In the genomic region with DNA sequence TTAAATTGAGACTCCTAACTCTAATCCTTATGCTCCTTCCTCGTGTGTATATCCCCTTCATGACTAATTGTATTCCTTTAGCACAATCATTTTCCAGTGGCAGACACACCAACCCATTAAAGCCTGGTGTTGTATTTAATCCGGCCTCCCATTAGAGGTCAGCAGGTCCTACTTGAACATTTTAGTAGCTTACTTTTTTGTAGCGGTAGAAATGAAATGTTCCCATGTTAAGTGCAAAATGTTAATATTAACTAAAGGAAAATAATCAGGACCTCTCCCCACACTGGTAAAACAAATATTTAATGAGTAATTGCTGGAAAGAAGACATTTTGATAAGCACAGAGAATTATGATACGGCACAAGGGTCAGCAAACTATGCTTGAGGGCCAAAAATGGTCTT, we compare ENCODE assay signal across 19 cellular contexts. TPM values are rescaled to one million over a fixed set of nuclear protein-coding genes. Genes with fewer than 3 reads are reported as not detected.
DNase-seq lines count a peak whose midpoint lies in the region; ATAC-seq and TF ChIP-seq lines count a peak whose summit lies in the region.
"Had no signal": no experiment of that assay in that cellular context is flagged by ENCODE, and none has a peak within 500 bp of the region (broad histone marks: within the 10 kb centered on the region; RNA-seq: fewer than 3 reads in every experiment).

No MANE protein-coding gene starts in this region.

- H3K4me3 ChIP-seq in coronary artery (peak overlapping the region; percentile 93), neural cell (ENCODE audit: low read length) (peak overlapping the region; percentile 87), colonic mucosa (no peak overlapping the region)
- H3K4me3 ChIP-seq in CD4-positive, alpha-beta memory T cell (ENCODE audit: low read length in 2 of 2) = no peak overlapping the region
- H3K4me3 ChIP-seq: vagina had no signal

- no peak overlapping the region for H3K27ac ChIP-seq in coronary artery
- no peak overlapping the region for H3K27ac ChIP-seq in neural cell (ENCODE audit: low read length)
- no peak overlapping the region for H3K27ac ChIP-seq in CD4-positive, alpha-beta memory T cell (ENCODE audit: low read depth, low read length)
- no peak overlapping the region for H3K27ac ChIP-seq in colonic mucosa
- H3K27ac ChIP-seq: foreskin keratinocyte, lower lobe of right lung, vagina, WERI-Rb-1 had no signal

- H3K27me3 Mint-ChIP-seq in CD4-positive, alpha-beta memory T cell = no peaks in the 10 kb centered on the region
- H3K27me3 Mint-ChIP-seq: B cell had no signal

- TF ChIP-seq RAD21 in neural cell (conservative IDR thresholded peaks at IDR 0.05) = no peak

- no peaks in the 10 kb centered on the region for H3K27me3 ChIP-seq in neural cell (ENCODE audit: insufficient read depth, low read depth, low read length)
- H3K27me3 ChIP-seq in CD4-positive, alpha-beta memory T cell (ENCODE audit: insufficient read depth, low read length) = no peaks in the 10 kb centered on the region
- no peaks in the 10 kb centered on the region for H3K27me3 ChIP-seq in colonic mucosa
- H3K27me3 ChIP-seq: foreskin keratinocyte, vagina had no signal

- TF ChIP-seq EP300 in neural cell (conservative IDR thresholded peaks at IDR 0.05; ENCODE audit: poor library complexity, severe bottlenecking) = no peak

- POLR2A ChIA-PET in CD4-positive, alpha-beta memory T cell (lab: Charles Lee; ENCODE audit: partially characterized antibody) = no interaction called here

- peaks cover 55% of the 10 kb centered on the region for H3K4me1 ChIP-seq in CD4-positive, alpha-beta memory T cell (ENCODE audit: insufficient read depth, low read length)
- H3K4me1 ChIP-seq in colonic mucosa = peaks cover 2% of the 10 kb centered on the region

- no peaks in the 10 kb centered on the region for H4K20me1 ChIP-seq in neural cell (ENCODE audit: insufficient read depth)

- peaks cover 25% of the 10 kb centered on the region for H3K79me2 ChIP-seq in neural cell (replicated peaks; ENCODE audit: insufficient read depth, low read length)

- H3K9me3 Mint-ChIP-seq in CD4-positive, alpha-beta memory T cell = no peaks in the 10 kb centered on the region
- H3K9me3 Mint-ChIP-seq: neural crest cell had no signal

- H3K9me2 ChIP-seq in neural cell (ENCODE audit: insufficient read depth, low read length) = no peaks in the 10 kb centered on the region

- intact Hi-C loops in CD4-positive, alpha-beta memory T cell (cut with micrococcal nuclease) = no loop called here
- intact Hi-C loops in colonic mucosa (cut with DNase I) = loop anchor here (10.0 kb wide), 2 partner anchors 77 to 153 kb away; partner anchors contain the start of genes NAA15 and NDUFC1

- in situ Hi-C loops in Caki2 (cut with HindIII; ENCODE audit: low pct_unique_long_range_greater_than_20kb, low sequenced_read_pairs) = no loop called here

- peaks cover 52 to 78% (median 66%) of the 10 kb centered on the region in 4 donors for H3K4me1 Mint-ChIP-seq in CD4-positive, alpha-beta memory T cell

- H3K27ac Mint-ChIP-seq in CD4-positive, alpha-beta memory T cell = peak overlapping the region in 1 of 7 donors; percentile 56
- H3K27ac Mint-ChIP-seq: B cell had no signal

- CTCF ChIA-PET in CD4-positive, alpha-beta memory T cell (lab: Charles Lee; ENCODE audit: partially characterized antibody) = no interaction called here

- peak overlapping the region in 3 of 8 donors; percentile 5 to 51 (median 6) for H3K4me3 Mint-ChIP-seq in CD4-positive, alpha-beta memory T cell
- H3K4me3 Mint-ChIP-seq: B cell had no signal

- H3K9ac ChIP-seq in neural cell (ENCODE audit: low read length) = no peak overlapping the region
- no peak overlapping the region for H3K9ac ChIP-seq in colonic mucosa (ENCODE audit: low read depth in 2 of 2, low read length in 2 of 2)

- H3K9me3 ChIP-seq in neural cell (ENCODE audit: low read length) (no peaks in the 10 kb centered on the region), colonic mucosa (no peaks in the 10 kb centered on the region)
- no peaks in the 10 kb centered on the region for H3K9me3 ChIP-seq in CD4-positive, alpha-beta memory T cell (ENCODE audit: control insufficient read depth in 1 of 2, low read length in 2 of 2)
- H3K9me3 ChIP-seq: lower lobe of right lung, vagina had no signal

- no peak for ATAC-seq in GM21390 (IDR thresholded peaks at IDR 0.05; ENCODE audit: unreplicated experiment)
- ATAC-seq: foreskin keratinocyte, lower lobe of right lung had no signal

- no peak overlapping the region for H3K4me2 ChIP-seq in neural cell (ENCODE audit: low read length)

- TF ChIP-seq CTCF in coronary artery (IDR thresholded peaks at IDR 0.05) (no peak), neural cell (IDR thresholded peaks at IDR 0.05; ENCODE audit: poor library complexity, severe bottlenecking) (no peak), colonic mucosa (IDR thresholded peaks at IDR 0.05) (no peak)

- DNase-seq in Caki2 (ENCODE audit: low read depth) = peak; percentile 53
- DNase-seq in NCI-H69 (lab: John Stamatoyannopoulos, UW) = peak; percentile 8
- DNase-seq in coronary artery (ENCODE audit: low spot score) = no peak
- DNase-seq in mucosa of gallbladder (ENCODE audit: low spot score) = no peak
- no peak for DNase-seq in CD4-positive, alpha-beta memory T cell
- DNase-seq in colonic mucosa = no peak
- DNase-seq: activated gamma-delta T cell; effector CD8-positive, alpha-beta T cell; foreskin keratinocyte; H7; lower lobe of right lung; NCI-H1092 treated with DMSO at 0.1 percent for 48 hours; stimulated activated naive CD4-positive, alpha-beta T cell treated with Interleukin-2 at 50 U/mL for 16 hours; WERI-Rb-1 had no signal

- no peaks in the 10 kb centered on the region for H3K36me3 ChIP-seq in neural cell (ENCODE audit: insufficient read depth, low read length)
- no peaks in the 10 kb centered on the region for H3K36me3 ChIP-seq in CD4-positive, alpha-beta memory T cell (ENCODE audit: insufficient read depth, low read length)
- no peaks in the 10 kb centered on the region for H3K36me3 ChIP-seq in colonic mucosa
- H3K36me3 ChIP-seq: lower lobe of right lung, vagina, WERI-Rb-1 had no signal

- H2AFZ ChIP-seq in neural cell (ENCODE audit: low read depth, low read length) = no peak overlapping the region

- peaks cover 7 to 28% of the 10 kb centered on the region in 2 donors for H3K36me3 Mint-ChIP-seq in CD4-positive, alpha-beta memory T cell

- no peaks in the 10 kb centered on the region for H3F3A ChIP-seq in neural cell (ENCODE audit: insufficient read depth, low read length, poor library complexity, severe bottlenecking)

TF ChIP-seq in neural cell, 6 proteins besides CTCF, POLR2A, EP300 and RAD21:
- TF ChIP-seq EZH2 (IDR thresholded peaks at IDR 0.05; ENCODE audit: borderline replicate concordance, insufficient read depth, low read length, poor library complexity, severe bottlenecking) (no peak), POLR2AphosphoS5 (IDR thresholded peaks at IDR 0.05) (no peak), MXI1 (conservative IDR thresholded peaks at IDR 0.05; ENCODE audit: poor library complexity, severe bottlenecking) (no peak), TAF1 (IDR thresholded peaks at IDR 0.05; ENCODE audit: low read depth) (no peak), SMC3 (conservative IDR thresholded peaks at IDR 0.05; ENCODE audit: poor library complexity) (no peak)
- TF ChIP-seq, protein P1, sequence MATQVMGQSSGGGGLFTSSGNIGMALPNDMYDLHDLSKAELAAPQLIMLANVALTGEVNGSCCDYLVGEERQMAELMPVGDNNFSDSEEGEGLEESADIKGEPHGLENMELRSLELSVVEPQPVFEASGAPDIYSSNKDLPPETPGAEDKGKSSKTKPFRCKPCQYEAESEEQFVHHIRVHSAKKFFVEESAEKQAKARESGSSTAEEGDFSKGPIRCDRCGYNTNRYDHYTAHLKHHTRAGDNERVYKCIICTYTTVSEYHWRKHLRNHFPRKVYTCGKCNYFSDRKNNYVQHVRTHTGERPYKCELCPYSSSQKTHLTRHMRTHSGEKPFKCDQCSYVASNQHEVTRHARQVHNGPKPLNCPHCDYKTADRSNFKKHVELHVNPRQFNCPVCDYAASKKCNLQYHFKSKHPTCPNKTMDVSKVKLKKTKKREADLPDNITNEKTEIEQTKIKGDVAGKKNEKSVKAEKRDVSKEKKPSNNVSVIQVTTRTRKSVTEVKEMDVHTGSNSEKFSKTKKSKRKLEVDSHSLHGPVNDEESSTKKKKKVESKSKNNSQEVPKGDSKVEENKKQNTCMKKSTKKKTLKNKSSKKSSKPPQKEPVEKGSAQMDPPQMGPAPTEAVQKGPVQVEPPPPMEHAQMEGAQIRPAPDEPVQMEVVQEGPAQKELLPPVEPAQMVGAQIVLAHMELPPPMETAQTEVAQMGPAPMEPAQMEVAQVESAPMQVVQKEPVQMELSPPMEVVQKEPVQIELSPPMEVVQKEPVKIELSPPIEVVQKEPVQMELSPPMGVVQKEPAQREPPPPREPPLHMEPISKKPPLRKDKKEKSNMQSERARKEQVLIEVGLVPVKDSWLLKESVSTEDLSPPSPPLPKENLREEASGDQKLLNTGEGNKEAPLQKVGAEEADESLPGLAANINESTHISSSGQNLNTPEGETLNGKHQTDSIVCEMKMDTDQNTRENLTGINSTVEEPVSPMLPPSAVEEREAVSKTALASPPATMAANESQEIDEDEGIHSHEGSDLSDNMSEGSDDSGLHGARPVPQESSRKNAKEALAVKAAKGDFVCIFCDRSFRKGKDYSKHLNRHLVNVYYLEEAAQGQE (IDR thresholded peaks at IDR 0.05; ENCODE audit: borderline replicate concordance) = no peak

RNA-seq across cellular contexts. Expression of gene RAB33B, which starts 3.4 kb away (rescaled TPM):
- total RNA-seq in Caki2 (2014; rRNA removed; shearing (Covaris generic); ENCODE audit: low replicate concordance) = 7.9 and 9.5 TPM in 2 replicates
- 8.6 and 10.7 TPM in 2 replicates for polyA plus RNA-seq in neural cell
- 23.4 and 24.2 TPM in 2 replicates for polyA minus RNA-seq in neural cell
- total RNA-seq in mucosa of gallbladder (9.8 TPM), colonic mucosa (1 to 10 TPM; 5.0 to 7.1 TPM)
- total RNA-seq in CD4-positive, alpha-beta memory T cell = 10 to 100 TPM; 16.4 to 16.6 TPM
- 10 to 100 TPM in 1 of 2 donors, 1 to 10 TPM in 1; 9.4 to 10.3 TPM for polyA plus RNA-seq in CD4-positive, alpha-beta memory T cell

Comparison
In these comparisons a context has a peak if more than half of its experiments do, and no peak if none do; other contexts are left out.
1. DNase-seq: peak in Caki2 (single experiment) and NCI-H69 (single experiment); none in coronary artery (single experiment), mucosa of gallbladder (single experiment), CD4-positive, alpha-beta memory T cell (0 of 5) and colonic mucosa (single experiment).
2. H3K4me3 ChIP-seq: peak in coronary artery (single experiment) and neural cell (single experiment); none in CD4-positive, alpha-beta memory T cell (0 of 2) and colonic mucosa (single experiment).